20 cellular contexts compared by ENCODE assay signal in the genomic region with DNA sequence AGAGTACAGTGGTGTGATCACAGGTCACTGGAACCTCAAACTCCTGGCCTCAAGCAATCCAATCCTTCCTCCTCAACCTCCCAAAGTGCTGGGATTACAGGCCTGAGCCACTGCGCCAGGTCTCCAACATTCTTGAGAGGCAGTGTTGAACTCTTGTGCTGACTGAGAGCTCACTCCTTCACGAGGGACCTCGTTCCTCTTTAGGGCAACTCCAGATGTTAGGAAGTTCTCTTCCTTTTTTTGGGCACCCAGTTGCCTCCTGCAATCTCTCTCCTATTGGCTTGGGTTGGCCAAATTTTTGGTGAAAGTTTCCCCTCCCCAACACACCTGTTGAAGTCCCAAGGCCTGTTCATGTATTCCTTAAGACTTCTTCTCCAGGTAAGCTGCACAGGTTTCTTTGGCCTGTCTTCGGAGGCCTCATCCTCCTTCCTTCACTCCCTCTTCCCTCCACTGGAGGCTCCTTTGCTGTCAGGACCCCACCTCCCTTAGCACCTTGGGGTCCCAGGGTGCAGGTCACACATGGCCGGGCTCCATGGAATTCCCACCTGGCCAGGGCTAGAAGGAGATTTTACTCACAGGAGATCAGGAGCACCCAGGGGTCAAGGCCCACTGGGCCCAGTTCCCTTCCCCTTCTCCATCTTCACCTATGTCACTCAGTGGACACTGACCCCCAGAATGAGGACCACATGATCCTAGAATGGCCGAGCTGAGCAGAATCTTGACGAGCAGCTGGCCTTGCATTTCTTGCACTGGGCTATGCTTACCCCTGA.
A peak's percentile ranks its signal among the peaks of the same experiment; 100 is the strongest.
DNase-seq lines count a peak whose midpoint lies in the region; ATAC-seq, FAIRE-seq and TF ChIP-seq lines count a peak whose summit lies in the region.
"Had no signal": no experiment of that assay in that cellular context is flagged by ENCODE, and none has a peak within 500 bp of the region (broad histone marks: within the 10 kb centered on the region; RNA-seq: fewer than 3 reads in every experiment).

No MANE protein-coding gene starts in this region.

- FAIRE-seq in kidney (lab: Jason Lieb, UNC) = no peak
- FAIRE-seq: A204.1, D721Med, GM19239 had no signal

- no peaks in the 10 kb centered on the region for H3K36me3 Mint-ChIP-seq in stimulated activated memory B cell treated with anti-CD40 and anti-IgM and Interleukin-4, amounts not matched to agents 10 μg/mL and 1 μg/mL and 100 μg/mL, for 72 hours

- no peak overlapping the region for H3K4me3 Mint-ChIP-seq in stimulated activated naive CD8-positive, alpha-beta T cell treated with anti-CD3 and anti-CD28 coated beads, Interleukin-15, amount 100 ng/mL, for 72 hours
- no peak overlapping the region for H3K4me3 Mint-ChIP-seq in stimulated activated memory B cell treated with anti-CD40 and anti-IgM and Interleukin-4, amounts not matched to agents 10 μg/mL and 1 μg/mL and 100 μg/mL, for 72 hours
- H3K4me3 Mint-ChIP-seq: B cell had no signal

- TF ChIP-seq CTCF in kidney (IDR thresholded peaks at IDR 0.05; ENCODE audit: borderline replicate concordance, extremely low read depth, insufficient read depth) (no peak), ascending aorta (IDR thresholded peaks at IDR 0.05) (no peak), upper lobe of left lung (IDR thresholded peaks at IDR 0.05) (no peak)

- H3K27ac ChIP-seq in kidney (ENCODE audit: low read depth in 2 of 2, low read length in 2 of 2) (no peak overlapping the region), ascending aorta (no peak overlapping the region), upper lobe of left lung (no peak overlapping the region)

- peak overlapping the region; percentile 31 to 74 for H3K27ac Mint-ChIP-seq in stimulated activated naive CD8-positive, alpha-beta T cell treated with anti-CD3 and anti-CD28 coated beads, Interleukin-15, amount 100 ng/mL, for 72 hours
- H3K27ac Mint-ChIP-seq in stimulated activated memory B cell treated with anti-CD40 and anti-IgM and Interleukin-4, amounts not matched to agents 10 μg/mL and 1 μg/mL and 100 μg/mL, for 72 hours = no peak overlapping the region
- H3K27ac Mint-ChIP-seq: B cell had no signal

- peaks cover 18% of the 10 kb centered on the region for H3K4me1 Mint-ChIP-seq in stimulated activated naive CD8-positive, alpha-beta T cell treated with anti-CD3 and anti-CD28 coated beads, Interleukin-15, amount 100 ng/mL, for 72 hours
- H3K4me1 Mint-ChIP-seq in stimulated activated memory B cell treated with anti-CD40 and anti-IgM and Interleukin-4, amounts not matched to agents 10 μg/mL and 1 μg/mL and 100 μg/mL, for 72 hours = no peaks in the 10 kb centered on the region
- H3K4me1 Mint-ChIP-seq: B cell had no signal

- peaks cover 46% of the 10 kb centered on the region for H3K27me3 Mint-ChIP-seq in stimulated activated naive CD8-positive, alpha-beta T cell treated with anti-CD3 and anti-CD28 coated beads, Interleukin-15, amount 100 ng/mL, for 72 hours
- H3K27me3 Mint-ChIP-seq in stimulated activated memory B cell treated with anti-CD40 and anti-IgM and Interleukin-4, amounts not matched to agents 10 μg/mL and 1 μg/mL and 100 μg/mL, for 72 hours = peaks cover 63% of the 10 kb centered on the region

- WGBS in upper lobe of left lung, 2 donors = 76 to 81% methylated on average over 7 of the region's 7 CpGs

- no peaks in the 10 kb centered on the region for H3K9me3 ChIP-seq in kidney (ENCODE audit: control insufficient read depth in 1 of 2, low read length in 2 of 2)
- H3K9me3 ChIP-seq in ascending aorta = no peaks in the 10 kb centered on the region
- H3K9me3 ChIP-seq in upper lobe of left lung = no peaks in the 10 kb centered on the region

- no peak for TF ChIP-seq EP300 in upper lobe of left lung (IDR thresholded peaks at IDR 0.05)

- H3K27me3 ChIP-seq in ascending aorta (no peaks in the 10 kb centered on the region), upper lobe of left lung (no peaks in the 10 kb centered on the region)

- TF ChIP-seq POLR2A in upper lobe of left lung (IDR thresholded peaks at IDR 0.05) = no peak

- H3K4me1 ChIP-seq in kidney (ENCODE audit: control insufficient read depth in 1 of 2, insufficient read depth in 1 of 2, low read depth in 1 of 2, low read length in 2 of 2) (peaks cover 5 to 14% of the 10 kb centered on the region in 2 donors), ascending aorta (peaks cover 5 to 8% of the 10 kb centered on the region in 2 donors), upper lobe of left lung (peaks cover 3 to 27% (median 14%) of the 10 kb centered on the region in 4 donors)

- intact Hi-C loops in kidney (cut with DNase I) = no loop called here
- intact Hi-C loops in sciatic nerve (cut with DNase I) = loop anchor here (10.0 kb wide), 1 partner anchor 420 kb away; no protein-coding TSS in a partner anchor
- intact Hi-C loops in ascending aorta (cut with DNase I) = loop anchor here (5.0 to 10.0 kb wide), 3 partner anchors 93 to 640 kb away; partner anchors contain the start of gene SMAD2

- no peak overlapping the region for H3K4me3 ChIP-seq in kidney (ENCODE audit: low read length in 2 of 2)
- no peak overlapping the region for H3K4me3 ChIP-seq in ascending aorta
- no peak overlapping the region for H3K4me3 ChIP-seq in upper lobe of left lung

- H3K36me3 ChIP-seq in kidney (ENCODE audit: control insufficient read depth in 1 of 2, insufficient read depth in 2 of 2, low read length in 2 of 2) (no peaks in the 10 kb centered on the region), ascending aorta (no peaks in the 10 kb centered on the region), upper lobe of left lung (no peaks in the 10 kb centered on the region)

- H3K9ac ChIP-seq in kidney (ENCODE audit: low read length in 2 of 2) = no peak overlapping the region

- no peak for DNase-seq in stimulated activated naive CD8-positive, alpha-beta T cell treated with anti-CD3 and anti-CD28 coated beads, Interleukin-15, amount 100 ng/mL, for 72 hours
- no peak for DNase-seq in stimulated activated naive CD8-positive, alpha-beta T cell treated with anti-CD3 and anti-CD28 coated beads, Interleukin-15, Interleukin-2, amounts not matched to agents 100 U/mL and 50 U/mL, for 24 hours
- DNase-seq in kidney (peak; percentile 53), sciatic nerve (ENCODE audit: low spot score) (peak; percentile 13), ascending aorta (ENCODE audit: low spot score in 2 of 2) (no peak), upper lobe of left lung (no peak)
- DNase-seq in activated naive CD4-positive, alpha-beta T cell treated with Interleukin-2 at 50 U/mL for 16 hours = no peak
- DNase-seq: DMS53, GDM1, H7, Karpas-422, NCI-H1694 treated with DMSO at 0.1 percent for 48 hours, NCI-H446, NCI-H526, Right ventricle myocardium superior had no signal

- no peak for ATAC-seq in stimulated activated naive CD8-positive, alpha-beta T cell treated with anti-CD3 and anti-CD28 coated beads, Interleukin-15, amount 100 ng/mL, for 72 hours
- ATAC-seq in stimulated activated naive CD8-positive, alpha-beta T cell treated with anti-CD3 and anti-CD28 coated beads, Interleukin-15, Interleukin-2, amounts not matched to agents 100 U/mL and 50 U/mL, for 24 hours = no peak
- ATAC-seq in sciatic nerve = no peak
- ATAC-seq in stimulated activated memory B cell treated with anti-CD40 and anti-IgM and Interleukin-4, amounts not matched to agents 10 μg/mL and 1 μg/mL and 100 μg/mL, for 72 hours = no peak
- no peak for ATAC-seq in upper lobe of left lung (ENCODE audit: low FRiP score in 2 of 2)

- H3K9me3 Mint-ChIP-seq in stimulated activated naive CD8-positive, alpha-beta T cell treated with anti-CD3 and anti-CD28 coated beads, Interleukin-15, amount 100 ng/mL, for 72 hours = no peaks in the 10 kb centered on the region
- H3K9me3 Mint-ChIP-seq in stimulated activated memory B cell treated with anti-CD40 and anti-IgM and Interleukin-4, amounts not matched to agents 10 μg/mL and 1 μg/mL and 100 μg/mL, for 72 hours = no peaks in the 10 kb centered on the region

Comparison
In these comparisons a context has a peak if more than half of its experiments do, and no peak if none do; other contexts are left out.
1. DNase-seq: peak in kidney (single experiment) and sciatic nerve (single experiment); none in stimulated activated naive CD8-positive, alpha-beta T cell treated with anti-CD3 and anti-CD28 coated beads, Interleukin-15, amount 100 ng/mL, for 72 hours (0 of 2), stimulated activated naive CD8-positive, alpha-beta T cell treated with anti-CD3 and anti-CD28 coated beads, Interleukin-15, Interleukin-2, amounts not matched to agents 100 U/mL and 50 U/mL, for 24 hours (single experiment), ascending aorta (0 of 2), activated naive CD4-positive, alpha-beta T cell treated with Interleukin-2 at 50 U/mL for 16 hours (single experiment) and upper lobe of left lung (0 of 2).